Comparison of ENCODE assay signal across 1 cellular context in genomic region chr14:20986811-20987210, GRCh38.
A peak's percentile ranks its signal among the peaks of the same experiment; 100 is the strongest.
TF ChIP-seq lines count a peak whose summit lies in the region.

No MANE protein-coding gene starts in this region.

TF ChIP-seq in endothelial cell of umbilical vein, 7 proteins besides CTCF, POLR2A, EP300 and RAD21:
- TF ChIP-seq, protein P1, sequence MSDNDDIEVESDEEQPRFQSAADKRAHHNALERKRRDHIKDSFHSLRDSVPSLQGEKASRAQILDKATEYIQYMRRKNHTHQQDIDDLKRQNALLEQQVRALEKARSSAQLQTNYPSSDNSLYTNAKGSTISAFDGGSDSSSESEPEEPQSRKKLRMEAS (IDR thresholded peaks at IDR 0.05; ENCODE audit: insufficient read depth, insufficient read length) = no peak
- peak; percentile 82 for TF ChIP-seq JUN (IDR thresholded peaks at IDR 0.05; ENCODE audit: borderline replicate concordance, insufficient read depth, insufficient read length, low read depth)
- no peak for TF ChIP-seq MYC (IDR thresholded peaks at IDR 0.05; ENCODE audit: low read depth, low read length)
- TF ChIP-seq EZH2 (IDR thresholded peaks at IDR 0.05; ENCODE audit: borderline replicate concordance, low read depth, low read length, severe bottlenecking) = no peak
- peak; percentile 97 for TF ChIP-seq FOS (IDR thresholded peaks at IDR 0.05; ENCODE audit: borderline replicate concordance, insufficient read depth, low read length)
- TF ChIP-seq GATA2 (IDR thresholded peaks at IDR 0.05; ENCODE audit: insufficient read depth, insufficient read length, low read depth, low read length) = no peak
- TF ChIP-seq POLR2AphosphoS5 (IDR thresholded peaks at IDR 0.05; ENCODE audit: insufficient read depth, low read depth, low read length) = no peak
TF ChIP-seq in endothelial cell of umbilical vein: peak in this region for 2.
